9 cellular contexts compared by ENCODE assay signal in genomic region chr11:122910775-122911174, GRCh38. TPM values are rescaled to one million over a fixed set of nuclear protein-coding genes. Genes with fewer than 3 reads are reported as not detected.
DNase-seq lines count a peak whose midpoint lies in the region; ATAC-seq and TF ChIP-seq lines count a peak whose summit lies in the region.
"Had no signal": no experiment of that assay in that cellular context is flagged by ENCODE, and none has a peak within 500 bp of the region (broad histone marks: within the 10 kb centered on the region; RNA-seq: fewer than 3 reads in every experiment).

No MANE protein-coding gene starts in this region.

- ATAC-seq in GM21737 (IDR thresholded peaks at IDR 0.05; ENCODE audit: unreplicated experiment) (no peak), HG02870 (IDR thresholded peaks at IDR 0.05; ENCODE audit: unreplicated experiment) (no peak)
- no peak for ATAC-seq in activated CD8-positive, alpha-beta memory T cell treated with anti-CD3 and anti-CD28 coated beads, Interleukin-2, amount 10 ng/mL, durations not matched to agents 7 days and 5 days

- H3K27me3 Mint-ChIP-seq in neural progenitor cell (ENCODE audit: insufficient read depth, low read depth) = peaks cover 4% of the 10 kb centered on the region
- no peaks in the 10 kb centered on the region for H3K27me3 Mint-ChIP-seq in activated CD8-positive, alpha-beta memory T cell treated with anti-CD3 and anti-CD28 coated beads, Interleukin-2, amount 10 ng/mL, durations not matched to agents 7 days and 5 days

- no peaks in the 10 kb centered on the region for H3K9me3 ChIP-seq in neural progenitor cell (ENCODE audit: low read depth)
- H3K9me3 ChIP-seq: BLaER1 treated with 17β-estradiol and CSF1 and Interleukin-3, amounts not matched to agents 10 nM and 100 nM had no signal

- TF ChIP-seq CTCF in cardiac fibroblast (IDR thresholded peaks at IDR 0.05; ENCODE audit: low read depth, low read length) (peak; percentile 25), neural progenitor cell (IDR thresholded peaks at IDR 0.05) (peak; percentile 68)

- no peak overlapping the region for H3K4me2 ChIP-seq in neural progenitor cell
- H3K4me2 ChIP-seq: BLaER1 treated with 17β-estradiol and CSF1 and Interleukin-3, amounts not matched to agents 10 nM and 100 nM had no signal

- CTCF ChIA-PET in activated CD8-positive, alpha-beta memory T cell treated with anti-CD3 and anti-CD28 coated beads, Interleukin-2, amount 10 ng/mL, durations not matched to agents 7 days and 5 days (lab: Charles Lee) = interaction anchor here (1.1 kb wide), 1 partner anchor 112 kb away, joined by 4 read pairs; no protein-coding TSS in a partner anchor

- no peak overlapping the region for H3K9ac ChIP-seq in neural progenitor cell
- H3K9ac ChIP-seq: BLaER1 treated with 17β-estradiol and CSF1 and Interleukin-3, amounts not matched to agents 10 nM and 100 nM had no signal

- no peak overlapping the region for H3K4me3 Mint-ChIP-seq in neural progenitor cell
- H3K4me3 Mint-ChIP-seq in activated CD8-positive, alpha-beta memory T cell treated with anti-CD3 and anti-CD28 coated beads, Interleukin-2, amount 10 ng/mL, durations not matched to agents 7 days and 5 days = no peak overlapping the region

- no peaks in the 10 kb centered on the region for H3K79me2 ChIP-seq in neural progenitor cell (ENCODE audit: low read depth)

- H3K9me3 Mint-ChIP-seq in neural progenitor cell = no peaks in the 10 kb centered on the region
- H3K9me3 Mint-ChIP-seq in activated CD8-positive, alpha-beta memory T cell treated with anti-CD3 and anti-CD28 coated beads, Interleukin-2, amount 10 ng/mL, durations not matched to agents 7 days and 5 days (ENCODE audit: low read depth) = no peaks in the 10 kb centered on the region

- no peaks in the 10 kb centered on the region for H3K36me3 ChIP-seq in neural progenitor cell
- H3K36me3 ChIP-seq: BLaER1 treated with 17β-estradiol and CSF1 and Interleukin-3, amounts not matched to agents 10 nM and 100 nM had no signal

- H3F3A ChIP-seq in neural progenitor cell (ENCODE audit: low read depth) = no peaks in the 10 kb centered on the region

- no peak overlapping the region for H2AFZ ChIP-seq in neural progenitor cell (replicated peaks)

- no peak overlapping the region for H3K27ac Mint-ChIP-seq in neural progenitor cell
- H3K27ac Mint-ChIP-seq in activated CD8-positive, alpha-beta memory T cell treated with anti-CD3 and anti-CD28 coated beads, Interleukin-2, amount 10 ng/mL, durations not matched to agents 7 days and 5 days = no peak overlapping the region

- H3K27ac ChIP-seq in neural progenitor cell = no peak overlapping the region
- H3K27ac ChIP-seq: BLaER1 treated with 17β-estradiol and CSF1 and Interleukin-3, amounts not matched to agents 10 nM and 100 nM had no signal

- no peaks in the 10 kb centered on the region for H3K27me3 ChIP-seq in neural progenitor cell
- H3K27me3 ChIP-seq: BLaER1 treated with 17β-estradiol and CSF1 and Interleukin-3, amounts not matched to agents 10 nM and 100 nM had no signal

- no peak overlapping the region for H3K4me3 ChIP-seq in cardiac fibroblast (replicated peaks in 1 of 2; ENCODE audit: low read depth in 2 of 2, low read length in 2 of 2)
- no peak overlapping the region for H3K4me3 ChIP-seq in neural progenitor cell
- H3K4me3 ChIP-seq: BLaER1 treated with 17β-estradiol and CSF1 and Interleukin-3, amounts not matched to agents 10 nM and 100 nM had no signal

- H4K20me1 ChIP-seq in neural progenitor cell (ENCODE audit: low read depth) = no peaks in the 10 kb centered on the region
- H4K20me1 ChIP-seq: BLaER1 treated with 17β-estradiol and CSF1 and Interleukin-3, amounts not matched to agents 10 nM and 100 nM had no signal

- no peaks in the 10 kb centered on the region for H3K36me3 Mint-ChIP-seq in neural progenitor cell
- H3K36me3 Mint-ChIP-seq in activated CD8-positive, alpha-beta memory T cell treated with anti-CD3 and anti-CD28 coated beads, Interleukin-2, amount 10 ng/mL, durations not matched to agents 7 days and 5 days = no peaks in the 10 kb centered on the region

- H3K4me1 ChIP-seq in neural progenitor cell = no peaks in the 10 kb centered on the region
- H3K4me1 ChIP-seq: BLaER1 treated with 17β-estradiol and CSF1 and Interleukin-3, amounts not matched to agents 10 nM and 100 nM had no signal

- H3K4me1 Mint-ChIP-seq in neural progenitor cell = peaks cover 3% of the 10 kb centered on the region
- no peaks in the 10 kb centered on the region for H3K4me1 Mint-ChIP-seq in activated CD8-positive, alpha-beta memory T cell treated with anti-CD3 and anti-CD28 coated beads, Interleukin-2, amount 10 ng/mL, durations not matched to agents 7 days and 5 days

- DNase-seq in NCI-H2107 treated with DMSO at 0.1 percent for 48 hours (lab: John Stamatoyannopoulos, UW; ENCODE audit: unreplicated experiment) (peak; percentile 7), NCI-H2107 (lab: John Stamatoyannopoulos, UW) (no peak), NCI-H1105 treated with DMSO at 0.1 percent for 48 hours (lab: John Stamatoyannopoulos, UW) (peak; percentile 69), cardiac fibroblast (ENCODE audit: low read depth in 2 of 2) (peak; percentile 52 to 53), neural progenitor cell (ENCODE audit: low spot score) (peak; percentile 41)
- DNase-seq in activated CD8-positive, alpha-beta memory T cell treated with anti-CD3 and anti-CD28 coated beads, Interleukin-2, amount 10 ng/mL, durations not matched to agents 7 days and 5 days = no peak

RNA-seq across cellular contexts. Expression of gene JHY, which starts 28.2 kb away (rescaled TPM):
- 0.69 and 1.4 TPM in 2 replicates for total RNA-seq in neural progenitor cell (ENCODE audit: low replicate concordance)
- total RNA-seq in activated CD8-positive, alpha-beta memory T cell treated with anti-CD3 and anti-CD28 coated beads, Interleukin-2, amount 10 ng/mL, durations not matched to agents 7 days and 5 days = 1 to 10 TPM; 3.2 to 4.3 TPM

Comparison
In these comparisons a context has a peak if more than half of its experiments do, and no peak if none do; other contexts are left out.
1. DNase-seq: peak in NCI-H2107 treated with DMSO at 0.1 percent for 48 hours (single experiment), NCI-H1105 treated with DMSO at 0.1 percent for 48 hours (single experiment), cardiac fibroblast (2 of 2) and neural progenitor cell (single experiment); none in NCI-H2107 (single experiment) and activated CD8-positive, alpha-beta memory T cell treated with anti-CD3 and anti-CD28 coated beads, Interleukin-2, amount 10 ng/mL, durations not matched to agents 7 days and 5 days (single experiment).